1 cellular context compared by ENCODE assay signal in the genomic region with DNA sequence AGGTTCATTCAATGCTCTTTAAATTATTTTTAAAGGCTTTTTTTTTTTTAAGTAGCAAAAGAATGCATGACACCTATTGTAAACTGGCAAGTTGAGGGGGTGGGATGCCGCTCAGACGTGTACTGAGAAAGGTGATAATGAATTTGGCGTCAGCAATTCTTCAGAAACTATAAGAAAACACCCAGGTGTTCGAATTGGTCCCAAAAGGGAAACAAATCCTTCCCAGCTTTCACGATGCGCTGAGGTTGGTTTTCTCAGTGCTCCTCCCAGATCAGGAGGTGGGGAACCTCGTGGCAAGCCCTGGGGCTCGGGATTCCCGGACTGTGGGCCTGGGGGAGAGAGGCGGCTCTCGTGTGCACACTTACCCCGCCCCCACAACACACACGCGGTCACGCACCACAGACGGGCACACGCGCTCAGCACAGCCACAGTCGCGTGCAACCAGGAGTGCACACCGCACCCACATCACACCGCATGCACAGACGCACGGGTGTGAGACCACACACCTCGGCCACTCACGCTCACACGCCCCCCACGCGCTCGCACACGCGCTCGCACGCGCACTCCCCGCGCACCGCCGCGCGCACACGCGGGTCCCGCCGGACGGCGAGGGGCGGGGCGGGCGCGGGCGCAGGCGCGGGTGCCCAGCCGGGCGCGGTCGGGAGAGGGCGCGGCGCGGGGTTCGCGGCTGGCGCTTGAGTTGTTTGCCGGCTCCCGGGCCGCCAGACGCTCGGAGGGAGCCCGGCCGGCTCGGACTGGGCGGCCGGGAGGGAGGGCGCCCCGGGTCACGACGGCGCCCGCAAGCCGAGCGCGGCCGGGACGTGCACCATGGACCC.
A peak's percentile ranks its signal among the peaks of the same experiment; 100 is the strongest.
TF ChIP-seq lines count a peak whose summit lies in the region.

A gene with protein sequence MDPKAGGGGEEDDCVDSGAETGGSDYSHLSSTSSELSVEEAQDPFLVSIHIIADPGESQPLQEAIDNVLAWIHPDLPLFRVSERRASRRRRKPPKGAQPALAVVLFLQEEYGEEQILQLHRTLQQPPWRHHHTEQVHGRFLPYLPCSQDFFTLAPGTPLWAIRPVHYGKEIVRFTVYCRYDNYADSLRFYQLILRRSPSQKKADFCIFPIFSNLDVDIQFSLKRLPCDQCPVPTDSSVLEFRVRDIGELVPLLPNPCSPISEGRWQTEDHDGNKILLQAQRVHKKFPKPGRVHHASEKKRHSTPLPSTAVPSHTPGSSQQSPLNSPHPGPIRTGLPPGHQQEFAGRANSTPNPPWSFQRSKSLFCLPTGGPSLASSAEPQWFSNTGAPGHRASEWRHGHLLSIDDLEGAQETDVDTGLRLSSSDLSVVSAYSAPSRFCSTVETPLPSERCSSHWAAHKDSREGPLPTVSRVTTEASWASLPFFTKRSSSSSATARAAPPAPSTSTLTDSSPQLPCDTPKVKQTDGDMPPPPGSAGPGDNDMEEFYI (plus strand): TSS at position 725 of the 836 bp plus-strand sequence. CDS start 104 bp downstream, at position 829.

TF ChIP-seq in HEK293, 187 proteins besides CTCF, POLR2A, EP300 and RAD21 (continued from another document and continues in another):
- TF ChIP-seq, protein P1, sequence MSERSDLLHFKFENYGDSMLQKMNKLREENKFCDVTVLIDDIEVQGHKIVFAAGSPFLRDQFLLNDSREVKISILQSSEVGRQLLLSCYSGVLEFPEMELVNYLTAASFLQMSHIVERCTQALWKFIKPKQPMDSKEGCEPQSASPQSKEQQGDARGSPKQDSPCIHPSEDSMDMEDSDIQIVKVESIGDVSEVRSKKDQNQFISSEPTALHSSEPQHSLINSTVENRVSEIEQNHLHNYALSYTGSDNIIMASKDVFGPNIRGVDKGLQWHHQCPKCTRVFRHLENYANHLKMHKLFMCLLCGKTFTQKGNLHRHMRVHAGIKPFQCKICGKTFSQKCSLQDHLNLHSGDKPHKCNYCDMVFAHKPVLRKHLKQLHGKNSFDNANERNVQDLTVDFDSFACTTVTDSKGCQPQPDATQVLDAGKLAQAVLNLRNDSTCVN (tag by site-specific recombination; optimal IDR thresholded peaks at IDR 0.05) = peak; percentile 99
- TF ChIP-seq SCRT1 (tag by site-specific recombination; IDR thresholded peaks at IDR 0.05; ENCODE audit: borderline replicate concordance) (no peak), ZNF600 (tag by site-specific recombination; IDR thresholded peaks at IDR 0.05) (0 out of 2 replicates have a peak, but pooled peaks have one; percentile 30), REPIN1 (tag by site-specific recombination; IDR thresholded peaks at IDR 0.05; ENCODE audit: low read depth) (0 out of 2 replicates have a peak, but pooled peaks have one; percentile 35), EGR2 (tag by site-specific recombination; IDR thresholded peaks at IDR 0.05; ENCODE audit: low read depth) (peak; percentile 84), ZNF76 (tag by site-specific recombination; IDR thresholded peaks at IDR 0.05; ENCODE audit: borderline replicate concordance, low read depth) (peak; percentile 42; the same call in 1 of the 2 replicates), ZNF10 (tag by site-specific recombination; IDR thresholded peaks at IDR 0.05) (no peak), ZSCAN16 (tag by site-specific recombination; IDR thresholded peaks at IDR 0.05) (0 out of 2 replicates have a peak, but pooled peaks have one; percentile 50), ZNF555 (tag by site-specific recombination; conservative IDR thresholded peaks at IDR 0.05) (no peak), GLIS1 (tag by site-specific recombination; IDR thresholded peaks at IDR 0.05) (0 out of 2 replicates have a peak, but pooled peaks have one; percentile 41), ZNF140 (tag by site-specific recombination; IDR thresholded peaks at IDR 0.05) (no peak), PRDM1 (tag by site-specific recombination; IDR thresholded peaks at IDR 0.05) (0 out of 2 replicates have a peak, but pooled peaks have one; percentile 16), ZNF423 (tag by site-specific recombination; IDR thresholded peaks at IDR 0.05) (no peak), SP2 (tag by site-specific recombination; IDR thresholded peaks at IDR 0.05) (peak; percentile 38; the same call in 1 of the 2 replicates), ZNF391 (tag by site-specific recombination; IDR thresholded peaks at IDR 0.05; ENCODE audit: borderline replicate concordance, low read depth) (peak; percentile 50; the same call in 1 of the 2 replicates), ZFP69B (tag by site-specific recombination; IDR thresholded peaks at IDR 0.05) (0 out of 2 replicates have a peak, but pooled peaks have one; percentile 23), KLF9 (tag by site-specific recombination; IDR thresholded peaks at IDR 0.05; ENCODE audit: low read depth) (peak; percentile 86), ZNF146 (tag by site-specific recombination; IDR thresholded peaks at IDR 0.05) (peak; percentile 17; the same call in 1 of the 2 replicates), ZNF830 (tag by site-specific recombination; IDR thresholded peaks at IDR 0.05; ENCODE audit: low read depth) (no peak), ZNF221 (tag by site-specific recombination; IDR thresholded peaks at IDR 0.05; ENCODE audit: borderline replicate concordance) (no peak), ZNF521 (tag by site-specific recombination; IDR thresholded peaks at IDR 0.05) (no peak), IKZF3 (tag by site-specific recombination; IDR thresholded peaks at IDR 0.05) (no peak), ZNF175 (tag by site-specific recombination; IDR thresholded peaks at IDR 0.05) (no peak), YY1 (tag by site-specific recombination; IDR thresholded peaks at IDR 0.05) (no peak; the same call in 1 of the 2 replicates), ZBTB8A (tag by site-specific recombination; IDR thresholded peaks at IDR 0.05) (peak; percentile 77), ZNF670 (tag by site-specific recombination; IDR thresholded peaks at IDR 0.05; ENCODE audit: low read depth) (no peak), ZNF121 (tag by site-specific recombination; IDR thresholded peaks at IDR 0.05) (0 out of 2 replicates have a peak, but pooled peaks have one; percentile 22)
- TF ChIP-seq, protein P2, sequence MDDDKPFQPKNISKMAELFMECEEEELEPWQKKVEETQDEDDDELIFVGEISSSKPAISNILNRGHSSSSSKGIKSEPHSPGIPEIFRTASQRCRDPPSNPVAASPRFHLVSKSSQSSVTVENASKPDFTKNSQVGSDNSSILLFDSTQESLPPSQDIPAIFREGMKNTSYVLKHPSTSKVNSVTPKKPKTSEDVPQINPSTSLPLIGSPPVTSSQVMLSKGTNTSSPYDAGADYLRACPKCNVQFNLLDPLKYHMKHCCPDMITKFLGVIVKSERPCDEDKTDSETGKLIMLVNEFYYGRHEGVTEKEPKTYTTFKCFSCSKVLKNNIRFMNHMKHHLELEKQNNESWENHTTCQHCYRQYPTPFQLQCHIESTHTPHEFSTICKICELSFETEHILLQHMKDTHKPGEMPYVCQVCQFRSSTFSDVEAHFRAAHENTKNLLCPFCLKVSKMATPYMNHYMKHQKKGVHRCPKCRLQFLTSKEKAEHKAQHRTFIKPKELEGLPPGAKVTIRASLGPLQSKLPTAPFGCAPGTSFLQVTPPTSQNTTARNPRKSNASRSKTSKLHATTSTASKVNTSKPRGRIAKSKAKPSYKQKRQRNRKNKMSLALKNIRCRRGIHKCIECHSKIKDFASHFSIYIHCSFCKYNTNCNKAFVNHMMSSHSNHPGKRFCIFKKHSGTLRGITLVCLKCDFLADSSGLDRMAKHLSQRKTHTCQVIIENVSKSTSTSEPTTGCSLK (tag by site-specific recombination; IDR thresholded peaks at IDR 0.05) = no peak
- TF ChIP-seq, protein P3, sequence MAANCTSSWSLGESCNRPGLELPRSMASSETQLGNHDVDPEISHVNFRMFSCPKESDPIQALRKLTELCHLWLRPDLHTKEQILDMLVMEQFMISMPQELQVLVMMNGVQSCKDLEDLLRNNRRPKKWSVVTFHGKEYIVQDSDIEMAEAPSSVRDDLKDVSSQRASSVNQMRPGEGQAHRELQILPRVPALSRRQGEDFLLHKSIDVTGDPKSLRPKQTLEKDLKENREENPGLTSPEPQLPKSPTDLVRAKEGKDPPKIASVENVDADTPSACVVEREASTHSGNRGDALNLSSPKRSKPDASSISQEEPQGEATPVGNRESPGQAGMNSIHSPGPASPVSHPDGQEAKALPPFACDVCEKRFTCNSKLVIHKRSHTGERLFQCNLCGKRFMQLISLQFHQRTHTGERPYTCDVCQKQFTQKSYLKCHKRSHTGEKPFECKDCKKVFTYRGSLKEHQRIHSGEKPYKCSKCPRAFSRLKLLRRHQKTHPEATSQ (tag by site-specific recombination; IDR thresholded peaks at IDR 0.05) = peak; percentile 89; the same call in 1 of the 2 replicates
- TF ChIP-seq, protein P4, sequence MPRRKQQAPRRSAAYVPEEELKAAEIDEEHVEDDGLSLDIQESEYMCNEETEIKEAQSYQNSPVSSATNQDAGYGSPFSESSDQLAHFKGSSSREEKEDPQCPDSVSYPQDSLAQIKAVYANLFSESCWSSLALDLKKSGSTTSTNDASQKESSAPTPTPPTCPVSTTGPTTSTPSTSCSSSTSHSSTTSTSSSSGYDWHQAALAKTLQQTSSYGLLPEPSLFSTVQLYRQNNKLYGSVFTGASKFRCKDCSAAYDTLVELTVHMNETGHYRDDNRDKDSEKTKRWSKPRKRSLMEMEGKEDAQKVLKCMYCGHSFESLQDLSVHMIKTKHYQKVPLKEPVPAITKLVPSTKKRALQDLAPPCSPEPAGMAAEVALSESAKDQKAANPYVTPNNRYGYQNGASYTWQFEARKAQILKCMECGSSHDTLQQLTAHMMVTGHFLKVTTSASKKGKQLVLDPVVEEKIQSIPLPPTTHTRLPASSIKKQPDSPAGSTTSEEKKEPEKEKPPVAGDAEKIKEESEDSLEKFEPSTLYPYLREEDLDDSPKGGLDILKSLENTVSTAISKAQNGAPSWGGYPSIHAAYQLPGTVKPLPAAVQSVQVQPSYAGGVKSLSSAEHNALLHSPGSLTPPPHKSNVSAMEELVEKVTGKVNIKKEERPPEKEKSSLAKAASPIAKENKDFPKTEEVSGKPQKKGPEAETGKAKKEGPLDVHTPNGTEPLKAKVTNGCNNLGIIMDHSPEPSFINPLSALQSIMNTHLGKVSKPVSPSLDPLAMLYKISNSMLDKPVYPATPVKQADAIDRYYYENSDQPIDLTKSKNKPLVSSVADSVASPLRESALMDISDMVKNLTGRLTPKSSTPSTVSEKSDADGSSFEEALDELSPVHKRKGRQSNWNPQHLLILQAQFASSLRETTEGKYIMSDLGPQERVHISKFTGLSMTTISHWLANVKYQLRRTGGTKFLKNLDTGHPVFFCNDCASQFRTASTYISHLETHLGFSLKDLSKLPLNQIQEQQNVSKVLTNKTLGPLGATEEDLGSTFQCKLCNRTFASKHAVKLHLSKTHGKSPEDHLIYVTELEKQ (tag by site-specific recombination; IDR thresholded peaks at IDR 0.05; ENCODE audit: borderline replicate concordance) = no peak
- TF ChIP-seq, protein P5, sequence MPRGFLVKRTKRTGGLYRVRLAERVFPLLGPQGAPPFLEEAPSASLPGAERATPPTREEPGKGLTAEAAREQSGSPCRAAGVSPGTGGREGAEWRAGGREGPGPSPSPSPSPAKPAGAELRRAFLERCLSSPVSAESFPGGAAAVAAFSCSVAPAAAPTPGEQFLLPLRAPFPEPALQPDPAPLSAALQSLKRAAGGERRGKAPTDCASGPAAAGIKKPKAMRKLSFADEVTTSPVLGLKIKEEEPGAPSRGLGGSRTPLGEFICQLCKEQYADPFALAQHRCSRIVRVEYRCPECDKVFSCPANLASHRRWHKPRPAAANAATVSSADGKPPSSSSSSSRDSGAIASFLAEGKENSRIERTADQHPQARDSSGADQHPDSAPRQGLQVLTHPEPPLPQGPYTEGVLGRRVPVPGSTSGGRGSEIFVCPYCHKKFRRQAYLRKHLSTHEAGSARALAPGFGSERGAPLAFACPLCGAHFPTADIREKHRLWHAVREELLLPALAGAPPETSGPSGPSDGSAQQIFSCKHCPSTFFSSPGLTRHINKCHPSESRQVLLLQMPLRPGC (tag by site-specific recombination; IDR thresholded peaks at IDR 0.05) = peak; percentile 29; the same call in 1 of the 2 replicates
- TF ChIP-seq, protein P6, sequence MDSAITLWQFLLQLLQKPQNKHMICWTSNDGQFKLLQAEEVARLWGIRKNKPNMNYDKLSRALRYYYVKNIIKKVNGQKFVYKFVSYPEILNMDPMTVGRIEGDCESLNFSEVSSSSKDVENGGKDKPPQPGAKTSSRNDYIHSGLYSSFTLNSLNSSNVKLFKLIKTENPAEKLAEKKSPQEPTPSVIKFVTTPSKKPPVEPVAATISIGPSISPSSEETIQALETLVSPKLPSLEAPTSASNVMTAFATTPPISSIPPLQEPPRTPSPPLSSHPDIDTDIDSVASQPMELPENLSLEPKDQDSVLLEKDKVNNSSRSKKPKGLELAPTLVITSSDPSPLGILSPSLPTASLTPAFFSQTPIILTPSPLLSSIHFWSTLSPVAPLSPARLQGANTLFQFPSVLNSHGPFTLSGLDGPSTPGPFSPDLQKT (IDR thresholded peaks at IDR 0.05; ENCODE audit: borderline replicate concordance, low read depth, low read length) = no peak
- TF ChIP-seq, protein P7, sequence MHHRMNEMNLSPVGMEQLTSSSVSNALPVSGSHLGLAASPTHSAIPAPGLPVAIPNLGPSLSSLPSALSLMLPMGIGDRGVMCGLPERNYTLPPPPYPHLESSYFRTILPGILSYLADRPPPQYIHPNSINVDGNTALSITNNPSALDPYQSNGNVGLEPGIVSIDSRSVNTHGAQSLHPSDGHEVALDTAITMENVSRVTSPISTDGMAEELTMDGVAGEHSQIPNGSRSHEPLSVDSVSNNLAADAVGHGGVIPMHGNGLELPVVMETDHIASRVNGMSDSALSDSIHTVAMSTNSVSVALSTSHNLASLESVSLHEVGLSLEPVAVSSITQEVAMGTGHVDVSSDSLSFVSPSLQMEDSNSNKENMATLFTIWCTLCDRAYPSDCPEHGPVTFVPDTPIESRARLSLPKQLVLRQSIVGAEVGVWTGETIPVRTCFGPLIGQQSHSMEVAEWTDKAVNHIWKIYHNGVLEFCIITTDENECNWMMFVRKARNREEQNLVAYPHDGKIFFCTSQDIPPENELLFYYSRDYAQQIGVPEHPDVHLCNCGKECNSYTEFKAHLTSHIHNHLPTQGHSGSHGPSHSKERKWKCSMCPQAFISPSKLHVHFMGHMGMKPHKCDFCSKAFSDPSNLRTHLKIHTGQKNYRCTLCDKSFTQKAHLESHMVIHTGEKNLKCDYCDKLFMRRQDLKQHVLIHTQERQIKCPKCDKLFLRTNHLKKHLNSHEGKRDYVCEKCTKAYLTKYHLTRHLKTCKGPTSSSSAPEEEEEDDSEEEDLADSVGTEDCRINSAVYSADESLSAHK (tag by site-specific recombination; IDR thresholded peaks at IDR 0.05) = no peak
- TF ChIP-seq, protein P8, sequence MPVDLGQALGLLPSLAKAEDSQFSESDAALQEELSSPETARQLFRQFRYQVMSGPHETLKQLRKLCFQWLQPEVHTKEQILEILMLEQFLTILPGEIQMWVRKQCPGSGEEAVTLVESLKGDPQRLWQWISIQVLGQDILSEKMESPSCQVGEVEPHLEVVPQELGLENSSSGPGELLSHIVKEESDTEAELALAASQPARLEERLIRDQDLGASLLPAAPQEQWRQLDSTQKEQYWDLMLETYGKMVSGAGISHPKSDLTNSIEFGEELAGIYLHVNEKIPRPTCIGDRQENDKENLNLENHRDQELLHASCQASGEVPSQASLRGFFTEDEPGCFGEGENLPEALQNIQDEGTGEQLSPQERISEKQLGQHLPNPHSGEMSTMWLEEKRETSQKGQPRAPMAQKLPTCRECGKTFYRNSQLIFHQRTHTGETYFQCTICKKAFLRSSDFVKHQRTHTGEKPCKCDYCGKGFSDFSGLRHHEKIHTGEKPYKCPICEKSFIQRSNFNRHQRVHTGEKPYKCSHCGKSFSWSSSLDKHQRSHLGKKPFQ (tag by site-specific recombination; IDR thresholded peaks at IDR 0.05) = peak; percentile 82
